Comparison of ENCODE assay signal across 8 cellular contexts in the genomic region with DNA sequence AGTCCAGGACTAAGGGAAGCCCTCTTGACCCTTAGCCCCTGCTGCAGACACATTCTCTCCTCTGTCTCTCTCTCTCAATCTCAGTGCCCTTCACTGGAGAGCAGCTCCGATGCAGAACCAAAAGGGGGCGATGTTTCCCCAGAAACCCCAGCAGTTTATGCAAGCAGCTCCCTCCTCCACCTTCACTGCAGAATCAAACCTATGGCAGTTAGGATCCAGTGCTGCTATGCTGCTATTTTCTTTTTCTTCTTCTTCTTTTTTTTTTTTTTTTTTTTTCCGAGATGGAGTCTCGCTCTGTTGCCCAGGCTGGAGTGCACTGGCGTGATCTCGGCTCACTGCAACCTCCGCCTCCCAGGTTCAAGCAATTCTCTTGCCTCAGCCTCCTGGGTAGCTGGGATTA. TPM values are rescaled to one million over a fixed set of nuclear protein-coding genes. Genes with fewer than 3 reads are reported as not detected.
DNase-seq lines count a peak whose midpoint lies in the region; ATAC-seq, FAIRE-seq and TF ChIP-seq lines count a peak whose summit lies in the region.
"Not testable (repeated sequence)": the region's sequence is repeated elsewhere in the genome, so short reads cannot be mapped to it uniquely, and the experiment has no call there.

No MANE protein-coding gene starts in this region.

- not testable (repeated sequence) for H3K4me1 ChIP-seq in kidney (ENCODE audit: control insufficient read depth in 1 of 2, insufficient read depth in 1 of 2, low read depth in 1 of 2, low read length in 2 of 2); small intestine (ENCODE audit: control insufficient read depth in 2 of 2, insufficient read depth in 1 of 2, low read depth in 1 of 2, low read length in 1 of 2)
- H3K4me1 ChIP-seq in vagina = peaks cover 11% of the 10 kb centered on the region

- H3K9me3 Mint-ChIP-seq in activated CD8-positive, alpha-beta memory T cell treated with anti-CD3 and anti-CD28 coated beads, Interleukin-2, amount 10 ng/mL, durations not matched to agents 7 days and 5 days (ENCODE audit: low read depth) = not testable (repeated sequence)

- ATAC-seq in activated CD8-positive, alpha-beta memory T cell treated with anti-CD3 and anti-CD28 coated beads, Interleukin-2, amount 10 ng/mL, durations not matched to agents 7 days and 5 days = peak; percentile 97

- peaks cover 18% of the 10 kb centered on the region for H3K27me3 Mint-ChIP-seq in activated CD8-positive, alpha-beta memory T cell treated with anti-CD3 and anti-CD28 coated beads, Interleukin-2, amount 10 ng/mL, durations not matched to agents 7 days and 5 days

- TF ChIP-seq POLR2A in vagina (IDR thresholded peaks at IDR 0.05) = not testable (repeated sequence)

- TF ChIP-seq CTCF in GM06990 (IDR thresholded peaks at IDR 0.05; ENCODE audit: insufficient read depth, low read length, poor library complexity, severe bottlenecking) (peak; percentile 87), kidney (IDR thresholded peaks at IDR 0.05; ENCODE audit: borderline replicate concordance, extremely low read depth, insufficient read depth) (peak; percentile 90), vagina (IDR thresholded peaks at IDR 0.05) (peak; percentile 71 to 94 (median 72))

- H3K36me3 ChIP-seq in GM06990 (ENCODE audit: control insufficient read depth, insufficient read depth, low read length); kidney (ENCODE audit: control insufficient read depth in 1 of 2, insufficient read depth in 2 of 2, low read length in 2 of 2); vagina: not testable (repeated sequence)
- H3K36me3 ChIP-seq in small intestine (ENCODE audit: control insufficient read depth in 2 of 2, insufficient read depth in 2 of 2, low read length in 2 of 2) = peaks cover 3 to 24% of the 10 kb centered on the region in 2 donors

- 33 to 47% (median 42%) methylated on average over 3 to 6 of the region's 7 CpGs for WGBS in small intestine, 3 donors

- H3K4me3 ChIP-seq in GM06990 (replicated peaks; ENCODE audit: low read depth, low read length); kidney (ENCODE audit: low read length in 2 of 2); small intestine (ENCODE audit: low read depth in 1 of 2, low read length in 2 of 2); vagina: not testable (repeated sequence)

- CTCF ChIA-PET in activated CD8-positive, alpha-beta memory T cell treated with anti-CD3 and anti-CD28 coated beads, Interleukin-2, amount 10 ng/mL, durations not matched to agents 7 days and 5 days (lab: Charles Lee) = interaction anchor here (0.5 to 5.7 kb wide), 35 partner anchors 16 to 893 kb away, joined by 3 to 106 read pairs (median 4); a partner anchor contains a TSS

- intact Hi-C loops in kidney (cut with DNase I) = loop anchor here (5.0 kb wide), 1 partner anchor 53 kb away; no protein-coding TSS in a partner anchor
- intact Hi-C loops in vagina (cut with DNase I) = loop anchor here (10.0 kb wide), 1 partner anchor 100 kb away; no protein-coding TSS in a partner anchor

- peaks cover 23% of the 10 kb centered on the region for H3K4me1 Mint-ChIP-seq in activated CD8-positive, alpha-beta memory T cell treated with anti-CD3 and anti-CD28 coated beads, Interleukin-2, amount 10 ng/mL, durations not matched to agents 7 days and 5 days

- H3K36me3 Mint-ChIP-seq in activated CD8-positive, alpha-beta memory T cell treated with anti-CD3 and anti-CD28 coated beads, Interleukin-2, amount 10 ng/mL, durations not matched to agents 7 days and 5 days = not testable (repeated sequence)

- not testable (repeated sequence) for H3K27me3 ChIP-seq in GM06990 (replicated peaks; ENCODE audit: control insufficient read depth, insufficient read depth, low read length); small intestine (ENCODE audit: control insufficient read depth in 2 of 2, insufficient read depth in 2 of 2, low read length in 2 of 2); vagina

- H3K9ac ChIP-seq in kidney (ENCODE audit: low read length in 2 of 2) = not testable (repeated sequence)

- peak; percentile 31 for DNase-seq in GM06990 (ENCODE audit: extremely low read depth, insufficient read length)
- peak; percentile 88 for DNase-seq in MV-4-11 (lab: John Stamatoyannopoulos, UW)
- DNase-seq in RPMI8226 = peak; percentile 74
- DNase-seq in activated CD8-positive, alpha-beta memory T cell treated with anti-CD3 and anti-CD28 coated beads, Interleukin-2, amount 10 ng/mL, durations not matched to agents 7 days and 5 days = peak; percentile 89
- peak; percentile 87 for DNase-seq in dedifferentiated amniotic fluid mesenchymal stem cell (ENCODE audit: extremely low spot score)
- DNase-seq in kidney = peak; percentile 81
- peak; percentile 87 for DNase-seq in small intestine
- DNase-seq in vagina (ENCODE audit: extremely low spot score in 2 of 2) = not testable (repeated sequence)

- not testable (repeated sequence) for H3K27ac ChIP-seq in kidney (ENCODE audit: low read depth in 2 of 2, low read length in 2 of 2); small intestine (ENCODE audit: low read depth in 1 of 2, low read length in 1 of 2); vagina

- not testable (repeated sequence) for H3K4me3 Mint-ChIP-seq in activated CD8-positive, alpha-beta memory T cell treated with anti-CD3 and anti-CD28 coated beads, Interleukin-2, amount 10 ng/mL, durations not matched to agents 7 days and 5 days

- not testable (repeated sequence) for H3K27ac Mint-ChIP-seq in activated CD8-positive, alpha-beta memory T cell treated with anti-CD3 and anti-CD28 coated beads, Interleukin-2, amount 10 ng/mL, durations not matched to agents 7 days and 5 days

- H3K9me3 ChIP-seq in kidney (ENCODE audit: control insufficient read depth in 1 of 2, low read length in 2 of 2); small intestine (ENCODE audit: control insufficient read depth, low read depth); vagina: not testable (repeated sequence)

- FAIRE-seq in kidney (lab: Jason Lieb, UNC) = peak; percentile 46
- FAIRE-seq in small intestine (lab: Jason Lieb, UNC) = not testable (repeated sequence)

RNA-seq across cellular contexts. Expression of a gene that starts 11.3 kb away (rescaled TPM):
- under 1 TPM in 1 of 2 experiments, not detected in 1; 0.19 TPM for total RNA-seq in activated CD8-positive, alpha-beta memory T cell treated with anti-CD3 and anti-CD28 coated beads, Interleukin-2, amount 10 ng/mL, durations not matched to agents 7 days and 5 days
- total RNA-seq in kidney (2.0 TPM), vagina (7.1 TPM)
- polyA plus RNA-seq in kidney (ENCODE audit: insufficient read depth, low read depth, low replicate concordance) (0.97 TPM), small intestine (10 to 100 TPM; 33.7 to 76.7 (median 57.0) TPM)

RNA-seq across cellular contexts. Expression of a gene that starts 14.7 kb away (rescaled TPM):
- total RNA-seq in activated CD8-positive, alpha-beta memory T cell treated with anti-CD3 and anti-CD28 coated beads, Interleukin-2, amount 10 ng/mL, durations not matched to agents 7 days and 5 days = under 1 TPM; 0.05 to 0.29 TPM
- total RNA-seq in kidney (37.4 TPM), vagina (53.5 TPM)
- polyA plus RNA-seq in kidney (ENCODE audit: insufficient read depth, low read depth, low replicate concordance) (6.3 TPM), small intestine (10 to 100 TPM in 1 of 3 donors, 1 to 10 TPM in 1, under 1 TPM in 1; 0.67 to 12.0 (median 2.2) TPM)

RNA-seq across cellular contexts. Expression of a gene that starts 59.8 kb away (rescaled TPM):
- 100 to 1,000 TPM; 342 to 348 TPM for total RNA-seq in activated CD8-positive, alpha-beta memory T cell treated with anti-CD3 and anti-CD28 coated beads, Interleukin-2, amount 10 ng/mL, durations not matched to agents 7 days and 5 days
- total RNA-seq in kidney = 182 TPM
- 51.0 TPM for polyA plus RNA-seq in kidney (ENCODE audit: insufficient read depth, low read depth, low replicate concordance)
- 100 to 1,000 TPM in 1 of 3 donors, 10 to 100 TPM in 2; 76.3 to 117 (median 80.8) TPM for polyA plus RNA-seq in small intestine
- total RNA-seq in vagina = 116 TPM

Comparison
In these comparisons a context has a peak if more than half of its experiments do, and no peak if none do; other contexts are left out.
1. RNA of a gene that starts 14.7 kb away (total RNA-seq): 53.5 TPM in vagina (single experiment) and 37.4 TPM in kidney (single experiment); 0.05 to 0.29 TPM in activated CD8-positive, alpha-beta memory T cell treated with anti-CD3 and anti-CD28 coated beads, Interleukin-2, amount 10 ng/mL, durations not matched to agents 7 days and 5 days; every median in the first group is over 10 times any median in the second.
2. Peak in every context shown above with its lines, with median percentiles within 50 percentile points of each other: CTCF ChIP-seq.